Comparison of ENCODE assay signal across 26 cellular contexts in the genomic region with DNA sequence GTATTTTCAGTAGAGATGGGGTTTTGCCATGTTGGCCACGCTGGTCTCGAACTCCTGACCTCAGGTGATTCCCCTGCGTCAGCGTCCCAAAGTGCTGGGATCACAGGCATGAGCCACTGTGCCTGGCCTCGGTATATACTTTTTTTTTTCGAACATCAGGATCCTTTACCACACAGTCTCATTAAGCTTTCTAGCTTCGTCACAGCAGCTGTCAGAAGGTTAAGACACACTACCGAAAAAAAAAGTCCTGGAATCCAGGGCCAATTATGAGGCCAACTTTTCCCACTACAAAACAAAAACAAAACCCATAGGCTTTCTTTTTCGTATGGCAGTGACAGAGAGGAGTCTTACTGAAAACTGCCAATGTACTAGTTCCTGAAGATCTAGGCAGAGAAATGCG.
"Had no signal": no experiment of that assay in that cellular context is flagged by ENCODE, and none has a peak within 500 bp of the region (broad histone marks: within the 10 kb centered on the region; RNA-seq: fewer than 3 reads in every experiment).

No MANE protein-coding gene starts in this region.

- H3K27ac ChIP-seq: hepatocyte, neutrophil, ovary, tibial nerve, vagina had no signal

- H3K79me2 ChIP-seq: hepatocyte had no signal

- H3K27me3 Mint-ChIP-seq: naive thymus-derived CD8-positive, alpha-beta T cell; progenitor cell of endocrine pancreas; stimulated activated memory B cell treated with anti-CD40 and anti-IgM and Interleukin-4, amounts not matched to agents 10 μg/mL and 1 μg/mL and 100 μg/mL, for 72 hours; type B pancreatic cell had no signal

- H3K9me3 ChIP-seq: heart right ventricle, left ventricle myocardium inferior, neutrophil, ovary, tibial nerve, vagina had no signal

- H3K4me2 ChIP-seq: hepatocyte, smooth muscle cell had no signal

- H3K4me1 ChIP-seq: tibial nerve, vagina had no signal

- H3K4me3 Mint-ChIP-seq: mesothelial cell of epicardium; naive thymus-derived CD8-positive, alpha-beta T cell; nephron; neural crest cell; stimulated activated memory B cell treated with anti-CD40 and anti-IgM and Interleukin-4, amounts not matched to agents 10 μg/mL and 1 μg/mL and 100 μg/mL, for 72 hours; type B pancreatic cell had no signal

- ATAC-seq: heart right ventricle; naive thymus-derived CD8-positive, alpha-beta T cell; right cardiac atrium; sciatic nerve; stimulated activated memory B cell treated with anti-CD40 and anti-IgM and Interleukin-4, amounts not matched to agents 10 μg/mL and 1 μg/mL and 100 μg/mL, for 72 hours had no signal

- H3K27ac Mint-ChIP-seq: mesothelial cell of epicardium; progenitor cell of endocrine pancreas; stimulated activated memory B cell treated with anti-CD40 and anti-IgM and Interleukin-4, amounts not matched to agents 10 μg/mL and 1 μg/mL and 100 μg/mL, for 72 hours; type B pancreatic cell had no signal

- H2AFZ ChIP-seq: hepatocyte had no signal

- DNase-seq: heart right ventricle; islet precursor cell; left ventricle myocardium inferior; mesendoderm; naive thymus-derived CD8-positive, alpha-beta T cell; ovary; retina; right cardiac atrium; stimulated activated CD4-positive, alpha-beta T cell treated with anti-CD3 and anti-CD28 coated beads, Interleukin-1b, Interleukin-23, amount 100 ng/mL, for 48 hours; stimulated activated CD4-positive, alpha-beta T cell treated with anti-CD3 and anti-CD28 coated beads, Interleukin-2, amount 100 ng/mL, for 48 hours; stimulated activated CD4-positive, alpha-beta T cell treated with anti-CD3 and anti-CD28 coated beads, Interleukin-4, amount 100 ng/mL, for 4 hours; stimulated activated CD8-positive, alpha-beta memory T cell treated with anti-CD3 and anti-CD28 coated beads, Interleukin-4, amount 100 ng/mL, for 48 hours; stimulated activated naive CD4-positive, alpha-beta T cell treated with Interleukin-2 at 50 U/mL for 16 hours had no signal

- H3K4me1 Mint-ChIP-seq: mesothelial cell of epicardium; naive thymus-derived CD8-positive, alpha-beta T cell; neural crest cell; stimulated activated memory B cell treated with anti-CD40 and anti-IgM and Interleukin-4, amounts not matched to agents 10 μg/mL and 1 μg/mL and 100 μg/mL, for 72 hours had no signal

- H3K4me3 ChIP-seq: heart right ventricle, hepatocyte, left ventricle myocardium inferior, lung, ovary, smooth muscle cell, tibial nerve, vagina had no signal

- H3K27me3 ChIP-seq: heart right ventricle, hepatocyte, neutrophil, ovary, tibial nerve, vagina had no signal
